Comparison of ENCODE assay signal across 8 cellular contexts in genomic region chr11:72643547-72643946, GRCh38. TPM values are rescaled to one million over a fixed set of nuclear protein-coding genes. Genes with fewer than 3 reads are reported as not detected.
DNase-seq lines count a peak whose midpoint lies in the region; ATAC-seq, FAIRE-seq and TF ChIP-seq lines count a peak whose summit lies in the region.

No MANE protein-coding gene starts in this region.

- CTCF ChIA-PET in K562 (lab: Yijun Ruan, JAX; ENCODE audit: low intra/inter-chr PET ratio), result interaction anchor here (0.6 to 2.2 kb wide), 6 partner anchors 44 to 162 kb away, joined by 3 to 14 read pairs (median 6); no protein-coding TSS in a partner anchor

- no peaks in the 10 kb centered on the region for H3K9me1 ChIP-seq in K562 (ENCODE audit: control insufficient read depth, insufficient read depth, low read length)

- BruUV-seq in K562 (replicated peaks; lab: Mats Ljungman, UMichigan), result no TSS peak

- H3K9me3 ChIP-seq in K562 (replicated peaks; ENCODE audit: control insufficient read depth, insufficient read depth, low read depth, low read length), result no peaks in the 10 kb centered on the region
- no peaks in the 10 kb centered on the region for H3K9me3 ChIP-seq in kidney (ENCODE audit: control insufficient read depth in 1 of 2, low read length in 2 of 2)

- no peaks in the 10 kb centered on the region for H3K79me2 ChIP-seq in KMS-11 (ENCODE audit: insufficient read depth, low read depth)
- no peaks in the 10 kb centered on the region for H3K79me2 ChIP-seq in K562 (ENCODE audit: control insufficient read depth, insufficient read depth, low read length)

- in situ Hi-C loops in Caki2 (cut with HindIII; ENCODE audit: low pct_unique_long_range_greater_than_20kb, low sequenced_read_pairs), result no loop called here
- in situ Hi-C loops in K562 (cut with MboI), result no loop called here

- POLR2A ChIA-PET in K562 (lab: Yijun Ruan, JAX), result no interaction called here

- H4K20me1 ChIP-seq in KMS-11 (ENCODE audit: insufficient read depth) (no peaks in the 10 kb centered on the region), K562 (replicated peaks; ENCODE audit: control insufficient read depth, insufficient read depth, low read length) (peaks cover 6% of the 10 kb centered on the region; the same call in 1 of the 2 replicates)

- H2AFZ ChIP-seq in KMS-11 (ENCODE audit: low read depth) (peak overlapping the region; percentile 69; the same call in 1 of the 2 replicates), K562 (ENCODE audit: low read depth, low read length) (peak overlapping the region; percentile 93; the same call in 1 of the 2 replicates)

- H3K36me3 Mint-ChIP-seq in natural killer cell treated with Interleukin-12 subunit alpha and Interleukin-12 subunit beta and Interleukin-15 and Interleukin-18, amount 100 ng/mL, for 72 hours, result no peaks in the 10 kb centered on the region

- no peaks in the 10 kb centered on the region for H3K9me3 Mint-ChIP-seq in natural killer cell treated with Interleukin-12 subunit alpha and Interleukin-12 subunit beta and Interleukin-15 and Interleukin-18, amount 100 ng/mL, for 72 hours

- intact Hi-C loops in K562 (cut with micrococcal nuclease) (loop anchor here (1.0 to 2.0 kb wide), 2 partner anchors 45 to 58 kb away; no protein-coding TSS in a partner anchor), kidney (cut with DNase I) (loop anchor here (5.0 kb wide), 1 partner anchor 56 kb away; no protein-coding TSS in a partner anchor)

- H3K27me3 Mint-ChIP-seq in natural killer cell treated with Interleukin-12 subunit alpha and Interleukin-12 subunit beta and Interleukin-15 and Interleukin-18, amount 100 ng/mL, for 72 hours, result peaks cover 1 to 3% of the 10 kb centered on the region in 2 donors

- no peak for ATAC-seq in K562
- ATAC-seq in natural killer cell treated with Interleukin-12 subunit alpha and Interleukin-12 subunit beta and Interleukin-15 and Interleukin-18, amount 100 ng/mL, for 72 hours, result no peak
- ATAC-seq in GM18858 (IDR thresholded peaks at IDR 0.05; ENCODE audit: unreplicated experiment), result no peak
- no peak for ATAC-seq in GM18909 (IDR thresholded peaks at IDR 0.05; ENCODE audit: poor library complexity, unreplicated experiment)

- no peak for TF ChIP-seq CTCF in KMS-11 (conservative IDR thresholded peaks at IDR 0.05; ENCODE audit: low read depth, low read length)
- no peak for TF ChIP-seq CTCF in K562 (IDR thresholded peaks at IDR 0.05 in 2 of 3, conservative IDR thresholded peaks at IDR 0.05 in 1 of 3; ENCODE audit: insufficient read depth in 2 of 3, low read depth in 1 of 3, low read length in 3 of 3)
- TF ChIP-seq CTCF in kidney (IDR thresholded peaks at IDR 0.05; ENCODE audit: borderline replicate concordance, extremely low read depth, insufficient read depth), result no peak

- TF ChIP-seq RAD21 in K562 (CRISPR knock-in tag; conservative IDR thresholded peaks at IDR 0.05 in 1 of 2, IDR thresholded peaks at IDR 0.05 in 1 of 2), result no peak

- H3K27ac Mint-ChIP-seq in natural killer cell treated with Interleukin-12 subunit alpha and Interleukin-12 subunit beta and Interleukin-15 and Interleukin-18, amount 100 ng/mL, for 72 hours, result no peak overlapping the region

- TF ChIP-seq POLR2A in K562 (conservative IDR thresholded peaks at IDR 0.05), result no peak

- H3K9ac ChIP-seq in KMS-11 (no peak overlapping the region), K562 (ENCODE audit: insufficient read depth in 1 of 2, low read depth in 2 of 2, low read length in 2 of 2) (peak overlapping the region; percentile 32 to 86; a peak in 2 of 4 replicates), kidney (ENCODE audit: low read length in 2 of 2) (no peak overlapping the region)

- DNase-seq in Caki2 (ENCODE audit: low read depth) (peak; percentile 64), K562 (ENCODE audit: extremely low read depth in 1 of 4, low spot score in 3 of 4) (no peak), kidney (no peak)
- DNase-seq in natural killer cell treated with Interleukin-12 subunit alpha and Interleukin-12 subunit beta and Interleukin-15 and Interleukin-18, amount 100 ng/mL, for 72 hours (ENCODE audit: low spot score), result no peak
- no peak for DNase-seq in stimulated activated CD4-positive, alpha-beta T cell treated with anti-CD3 and anti-CD28 coated beads, Interleukin-2, amount 100 ng/mL, for 48 hours

- H3K4me3 ChIP-seq in KMS-11 (IDR thresholded peaks at IDR 0.05; ENCODE audit: insufficient read depth, low read depth, low read length) (no peak overlapping the region), K562 (0 out of 2 replicates have a peak overlapping the region, but pooled peaks have one; percentile 38), kidney (ENCODE audit: low read length in 2 of 2) (no peak overlapping the region)

- H3K4me1 ChIP-seq in KMS-11 (ENCODE audit: low read depth, poor library complexity, severe bottlenecking), result no peaks in the 10 kb centered on the region
- peaks cover 0 to 20% of the 10 kb centered on the region in 2 experiments; a peak in 3 of 5 replicates for H3K4me1 ChIP-seq in K562 (replicated peaks in 1 of 2; ENCODE audit: control insufficient read depth in 2 of 2, insufficient read depth in 2 of 2, low read length in 2 of 2)
- no peaks in the 10 kb centered on the region for H3K4me1 ChIP-seq in kidney (ENCODE audit: control insufficient read depth in 1 of 2, insufficient read depth in 1 of 2, low read depth in 1 of 2, low read length in 2 of 2)

- peak overlapping the region; percentile 17; the same call in 1 of the 2 replicates for H3K4me2 ChIP-seq in KMS-11
- H3K4me2 ChIP-seq in K562 (ENCODE audit: insufficient read depth, low read length), result no peak overlapping the region

- H3K4me3 Mint-ChIP-seq in natural killer cell treated with Interleukin-12 subunit alpha and Interleukin-12 subunit beta and Interleukin-15 and Interleukin-18, amount 100 ng/mL, for 72 hours, result peak overlapping the region; percentile 53

- peaks cover 17% of the 10 kb centered on the region for H3K27me3 ChIP-seq in KMS-11 (ENCODE audit: insufficient read depth, low read depth)
- peaks cover 27 to 35% of the 10 kb centered on the region in 2 experiments for H3K27me3 ChIP-seq in K562 (ENCODE audit: control insufficient read depth in 2 of 2, insufficient read depth in 2 of 2, low read length in 2 of 2)

- H3K27ac ChIP-seq in KMS-11 (no peak overlapping the region), K562 (ENCODE audit: extremely low read depth, low read depth, low read length) (no peak overlapping the region; the same call in 2 of the 3 replicates), kidney (ENCODE audit: low read depth in 2 of 2, low read length in 2 of 2) (no peak overlapping the region)

- H3K36me3 ChIP-seq in KMS-11 (ENCODE audit: insufficient read depth), result no peaks in the 10 kb centered on the region
- H3K36me3 ChIP-seq in K562 (ENCODE audit: control insufficient read depth, insufficient read depth, low read length), result no peaks in the 10 kb centered on the region
- no peaks in the 10 kb centered on the region for H3K36me3 ChIP-seq in kidney (ENCODE audit: control insufficient read depth in 1 of 2, insufficient read depth in 2 of 2, low read length in 2 of 2)

- FAIRE-seq in K562 (lab: Jason Lieb, UNC), result no peak
- FAIRE-seq in kidney (lab: Jason Lieb, UNC), result no peak

- no peak for TF ChIP-seq EP300 in K562 (IDR thresholded peaks at IDR 0.05; ENCODE audit: low read length)

- no peaks in the 10 kb centered on the region for H3K4me1 Mint-ChIP-seq in natural killer cell treated with Interleukin-12 subunit alpha and Interleukin-12 subunit beta and Interleukin-15 and Interleukin-18, amount 100 ng/mL, for 72 hours (ENCODE audit: low read depth in 2 of 2)

- WGBS in K562 (ENCODE audit: insufficient coverage, low coverage, missing lambda C conversion rate), result 66% methylated on average over 4 of the region's 7 CpGs

TF ChIP-seq in K562, 482 proteins besides CTCF, POLR2A, EP300 and RAD21 (continues in another document):
- TF ChIP-seq MEF2A (IDR thresholded peaks at IDR 0.05; ENCODE audit: control insufficient read depth, low read depth, low read length) (no peak), ZEB2 (IDR thresholded peaks at IDR 0.05) (no peak), ZNF274 (IDR thresholded peaks at IDR 0.05; ENCODE audit: borderline replicate concordance, low read depth, low read length) (no peak), BMI1 (IDR thresholded peaks at IDR 0.05; ENCODE audit: low read length) (no peak), ZNF77 (CRISPR knock-in tag; IDR thresholded peaks at IDR 0.05) (no peak), NFATC3 (IDR thresholded peaks at IDR 0.05) (no peak)

RNA-seq across cellular contexts. Expression of gene PDE2A, which starts 30.7 kb away (rescaled TPM):
- 1.5 TPM in 1 of 2 replicates, not detected in the other for total RNA-seq in Caki2 (2014; rRNA removed; shearing (Covaris generic); ENCODE audit: low replicate concordance)
- total RNA-seq in K562 (2011; cell fraction: chromatin; rRNA removed; ENCODE audit: low replicate concordance), result 33.8 and 109 TPM in 2 replicates
- total RNA-seq in K562 (2011; cell fraction: nucleolus; rRNA removed), result 31.6 and 45.0 TPM in 2 replicates
- total RNA-seq in K562 (2011; cell fraction: nucleoplasm; rRNA removed), result 31.0 and 37.9 TPM in 2 replicates
- total RNA-seq in K562 (2014; rRNA removed), result 0.45 and 1.6 TPM in 2 replicates
- total RNA-seq in K562 (2014; rRNA removed; fragmentation: Illumina TruSeq; extraction: Trizol), result 0.47 and 1.4 TPM in 2 replicates
- 0.07 and 0.11 TPM in 2 replicates for total RNA-seq in K562 (2015; rRNA removed; fragmentation: Illumina TruSeq; extraction: Trizol)
- total RNA-seq in K562 (2021), result 1.1 and 3.4 TPM in 2 replicates
- polyA plus RNA-seq in K562 (2011; rRNA removed), result 4.3 and 15.2 TPM in 2 replicates
- polyA plus RNA-seq in K562 (2011; cell fraction: cytosol; rRNA removed), result 3.3 and 12.5 TPM in 2 replicates
- polyA plus RNA-seq in K562 (2011; cell fraction: nucleus; rRNA removed), result 25.6 and 137 TPM in 2 replicates
- polyA plus RNA-seq in K562 (2012), result 1.4 and 2.1 TPM in 2 replicates
- 1.3 and 2.2 TPM in 2 replicates for polyA plus RNA-seq in K562 (2014; fragmentation: Illumina TruSeq; extraction: Trizol)
- under 1 TPM in 1 of 2 experiments, not detected in 1; 0.21 TPM for polyA plus RNA-seq in K562 (2014; fragmentation: Nextera tagmentation; extraction: Ambion mirVana)
- 1.0 and 1.6 TPM in 2 replicates for polyA plus RNA-seq in K562 (2014; rRNA removed)
- polyA minus RNA-seq in K562 (2011; rRNA and poly(A)+ RNA removed), result 3.2 and 18.9 TPM in 2 replicates
- polyA minus RNA-seq in K562 (2011; cell fraction: cytosol; rRNA and poly(A)+ RNA removed), result 1.7 and 6.5 TPM in 2 replicates
- 15.6 and 36.5 TPM in 2 replicates for polyA minus RNA-seq in K562 (2011; cell fraction: nucleus; rRNA and poly(A)+ RNA removed)
- total RNA-seq in natural killer cell treated with Interleukin-12 subunit alpha and Interleukin-12 subunit beta and Interleukin-15 and Interleukin-18, amount 100 ng/mL, for 72 hours, result 1 to 10 TPM; 2.5 to 7.7 TPM
- total RNA-seq in kidney, result 42.0 TPM
- 12.6 TPM for polyA plus RNA-seq in kidney (ENCODE audit: insufficient read depth, low read depth, low replicate concordance)

Comparison
In these comparisons a context has a peak if more than half of its experiments do, and no peak if none do; other contexts are left out.
1. H3K9ac ChIP-seq: peak in K562 (2 of 2); none in KMS-11 (single experiment) and kidney (0 of 2).